ENCODE assay signal across 1 cellular context in genomic region chr2:25697559-25698341, GRCh38.
TF ChIP-seq lines count a peak whose summit lies in the region.

No MANE protein-coding gene starts in this region.

TF ChIP-seq in HepG2, 621 proteins besides CTCF, POLR2A, EP300 and RAD21 (continued from another document and continues in another):
- TF ChIP-seq, protein P1, sequence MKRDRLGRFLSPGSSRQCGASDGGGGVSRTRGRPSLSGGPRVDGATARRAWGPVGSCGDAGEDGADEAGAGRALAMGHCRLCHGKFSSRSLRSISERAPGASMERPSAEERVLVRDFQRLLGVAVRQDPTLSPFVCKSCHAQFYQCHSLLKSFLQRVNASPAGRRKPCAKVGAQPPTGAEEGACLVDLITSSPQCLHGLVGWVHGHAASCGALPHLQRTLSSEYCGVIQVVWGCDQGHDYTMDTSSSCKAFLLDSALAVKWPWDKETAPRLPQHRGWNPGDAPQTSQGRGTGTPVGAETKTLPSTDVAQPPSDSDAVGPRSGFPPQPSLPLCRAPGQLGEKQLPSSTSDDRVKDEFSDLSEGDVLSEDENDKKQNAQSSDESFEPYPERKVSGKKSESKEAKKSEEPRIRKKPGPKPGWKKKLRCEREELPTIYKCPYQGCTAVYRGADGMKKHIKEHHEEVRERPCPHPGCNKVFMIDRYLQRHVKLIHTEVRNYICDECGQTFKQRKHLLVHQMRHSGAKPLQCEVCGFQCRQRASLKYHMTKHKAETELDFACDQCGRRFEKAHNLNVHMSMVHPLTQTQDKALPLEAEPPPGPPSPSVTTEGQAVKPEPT (CRISPR knock-in tag; IDR thresholded peaks at IDR 0.05; ENCODE audit: low read depth) = no peak
- TF ChIP-seq ZNF687 (CRISPR knock-in tag; IDR thresholded peaks at IDR 0.05) (peak; percentile 47), SYNCRIP (IDR thresholded peaks at IDR 0.05; ENCODE audit: insufficient read depth, low read depth, low read length) (no peak), ZNF737 (CRISPR knock-in tag; IDR thresholded peaks at IDR 0.05; ENCODE audit: borderline replicate concordance) (no peak), NRL (CRISPR knock-in tag; IDR thresholded peaks at IDR 0.05; ENCODE audit: borderline replicate concordance) (no peak), PCBP2 (optimal IDR thresholded peaks at IDR 0.05; ENCODE audit: low read depth, low read length, poor library complexity, severe bottlenecking) (no peak), ZNF264 (CRISPR knock-in tag; IDR thresholded peaks at IDR 0.05) (no peak), ZNF644 (CRISPR knock-in tag; IDR thresholded peaks at IDR 0.05; ENCODE audit: low read depth) (no peak), ARID5B (CRISPR knock-in tag; IDR thresholded peaks at IDR 0.05) (no peak), ZSCAN20 (CRISPR knock-in tag; IDR thresholded peaks at IDR 0.05; ENCODE audit: borderline replicate concordance) (no peak), ZNF615 (CRISPR knock-in tag; IDR thresholded peaks at IDR 0.05; ENCODE audit: borderline replicate concordance) (no peak), TEAD3 (CRISPR knock-in tag; optimal IDR thresholded peaks at IDR 0.05; ENCODE audit: borderline replicate concordance) (peak; percentile 15), ZFP90 (CRISPR knock-in tag; IDR thresholded peaks at IDR 0.05; ENCODE audit: borderline replicate concordance) (no peak), KMT2A (CRISPR knock-in tag; IDR thresholded peaks at IDR 0.05) (no peak), STAT5B (CRISPR knock-in tag; IDR thresholded peaks at IDR 0.05) (no peak), MXI1 (IDR thresholded peaks at IDR 0.05; ENCODE audit: borderline replicate concordance, low read depth, low read length) (no peak), RAD51 (IDR thresholded peaks at IDR 0.05; ENCODE audit: borderline replicate concordance) (no peak), GTF2F1 (IDR thresholded peaks at IDR 0.05; ENCODE audit: low read length) (no peak), JDP2 (CRISPR knock-in tag; IDR thresholded peaks at IDR 0.05; ENCODE audit: borderline replicate concordance) (no peak), SAP130 (CRISPR knock-in tag; IDR thresholded peaks at IDR 0.05; ENCODE audit: low read depth) (no peak), GLI4 (CRISPR knock-in tag; IDR thresholded peaks at IDR 0.05; ENCODE audit: borderline replicate concordance) (no peak), ZBTB3 (CRISPR knock-in tag; IDR thresholded peaks at IDR 0.05; ENCODE audit: borderline replicate concordance, low read depth) (no peak), MXD3 (CRISPR knock-in tag; IDR thresholded peaks at IDR 0.05) (no peak), ZNF501 (CRISPR knock-in tag; IDR thresholded peaks at IDR 0.05) (no peak), THYN1 (CRISPR knock-in tag; IDR thresholded peaks at IDR 0.05; ENCODE audit: borderline replicate concordance, low read depth) (no peak), MTF2 (CRISPR knock-in tag; IDR thresholded peaks at IDR 0.05; ENCODE audit: borderline replicate concordance) (no peak), ZNF225 (CRISPR knock-in tag; IDR thresholded peaks at IDR 0.05) (no peak), FOXC1 (CRISPR knock-in tag; IDR thresholded peaks at IDR 0.05; ENCODE audit: borderline replicate concordance) (peak; percentile 50; the same call in 1 of the 2 replicates), ZNF746 (CRISPR knock-in tag; IDR thresholded peaks at IDR 0.05) (no peak), KDM4B (CRISPR knock-in tag; IDR thresholded peaks at IDR 0.05) (no peak), ZNF292 (CRISPR knock-in tag; IDR thresholded peaks at IDR 0.05; ENCODE audit: borderline replicate concordance, low read depth) (0 out of 2 replicates have a peak, but pooled peaks have one; percentile 49)
- TF ChIP-seq, protein P2, sequence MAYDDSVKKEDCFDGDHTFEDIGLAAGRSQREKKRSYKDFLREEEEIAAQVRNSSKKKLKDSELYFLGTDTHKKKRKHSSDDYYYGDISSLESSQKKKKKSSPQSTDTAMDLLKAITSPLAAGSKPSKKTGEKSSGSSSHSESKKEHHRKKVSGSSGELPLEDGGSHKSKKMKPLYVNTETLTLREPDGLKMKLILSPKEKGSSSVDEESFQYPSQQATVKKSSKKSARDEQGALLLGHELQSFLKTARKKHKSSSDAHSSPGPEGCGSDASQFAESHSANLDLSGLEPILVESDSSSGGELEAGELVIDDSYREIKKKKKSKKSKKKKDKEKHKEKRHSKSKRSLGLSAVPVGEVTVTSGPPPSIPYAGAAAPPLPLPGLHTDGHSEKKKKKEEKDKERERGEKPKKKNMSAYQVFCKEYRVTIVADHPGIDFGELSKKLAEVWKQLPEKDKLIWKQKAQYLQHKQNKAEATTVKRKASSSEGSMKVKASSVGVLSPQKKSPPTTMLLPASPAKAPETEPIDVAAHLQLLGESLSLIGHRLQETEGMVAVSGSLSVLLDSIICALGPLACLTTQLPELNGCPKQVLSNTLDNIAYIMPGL (CRISPR knock-in tag; IDR thresholded peaks at IDR 0.05; ENCODE audit: borderline replicate concordance in 1 of 2, low read depth in 1 of 2) = peak in 1 of 2 experiments; percentile 27; a peak in 1 of 4 replicates
- TF ChIP-seq, protein P3, sequence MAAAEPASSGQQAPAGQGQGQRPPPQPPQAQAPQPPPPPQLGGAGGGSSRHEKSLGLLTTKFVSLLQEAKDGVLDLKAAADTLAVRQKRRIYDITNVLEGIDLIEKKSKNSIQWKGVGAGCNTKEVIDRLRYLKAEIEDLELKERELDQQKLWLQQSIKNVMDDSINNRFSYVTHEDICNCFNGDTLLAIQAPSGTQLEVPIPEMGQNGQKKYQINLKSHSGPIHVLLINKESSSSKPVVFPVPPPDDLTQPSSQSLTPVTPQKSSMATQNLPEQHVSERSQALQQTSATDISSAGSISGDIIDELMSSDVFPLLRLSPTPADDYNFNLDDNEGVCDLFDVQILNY (CRISPR knock-in tag; conservative IDR thresholded peaks at IDR 0.05) = no peak
- TF ChIP-seq, protein P4, sequence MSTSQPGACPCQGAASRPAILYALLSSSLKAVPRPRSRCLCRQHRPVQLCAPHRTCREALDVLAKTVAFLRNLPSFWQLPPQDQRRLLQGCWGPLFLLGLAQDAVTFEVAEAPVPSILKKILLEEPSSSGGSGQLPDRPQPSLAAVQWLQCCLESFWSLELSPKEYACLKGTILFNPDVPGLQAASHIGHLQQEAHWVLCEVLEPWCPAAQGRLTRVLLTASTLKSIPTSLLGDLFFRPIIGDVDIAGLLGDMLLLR (CRISPR knock-in tag; IDR thresholded peaks at IDR 0.05) = no peak
- TF ChIP-seq, protein P5, sequence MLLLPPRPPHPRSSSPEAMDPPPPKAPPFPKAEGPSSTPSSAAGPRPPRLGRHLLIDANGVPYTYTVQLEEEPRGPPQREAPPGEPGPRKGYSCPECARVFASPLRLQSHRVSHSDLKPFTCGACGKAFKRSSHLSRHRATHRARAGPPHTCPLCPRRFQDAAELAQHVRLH (CRISPR knock-in tag; IDR thresholded peaks at IDR 0.05; ENCODE audit: borderline replicate concordance, low read depth) = no peak
- TF ChIP-seq, protein P6, sequence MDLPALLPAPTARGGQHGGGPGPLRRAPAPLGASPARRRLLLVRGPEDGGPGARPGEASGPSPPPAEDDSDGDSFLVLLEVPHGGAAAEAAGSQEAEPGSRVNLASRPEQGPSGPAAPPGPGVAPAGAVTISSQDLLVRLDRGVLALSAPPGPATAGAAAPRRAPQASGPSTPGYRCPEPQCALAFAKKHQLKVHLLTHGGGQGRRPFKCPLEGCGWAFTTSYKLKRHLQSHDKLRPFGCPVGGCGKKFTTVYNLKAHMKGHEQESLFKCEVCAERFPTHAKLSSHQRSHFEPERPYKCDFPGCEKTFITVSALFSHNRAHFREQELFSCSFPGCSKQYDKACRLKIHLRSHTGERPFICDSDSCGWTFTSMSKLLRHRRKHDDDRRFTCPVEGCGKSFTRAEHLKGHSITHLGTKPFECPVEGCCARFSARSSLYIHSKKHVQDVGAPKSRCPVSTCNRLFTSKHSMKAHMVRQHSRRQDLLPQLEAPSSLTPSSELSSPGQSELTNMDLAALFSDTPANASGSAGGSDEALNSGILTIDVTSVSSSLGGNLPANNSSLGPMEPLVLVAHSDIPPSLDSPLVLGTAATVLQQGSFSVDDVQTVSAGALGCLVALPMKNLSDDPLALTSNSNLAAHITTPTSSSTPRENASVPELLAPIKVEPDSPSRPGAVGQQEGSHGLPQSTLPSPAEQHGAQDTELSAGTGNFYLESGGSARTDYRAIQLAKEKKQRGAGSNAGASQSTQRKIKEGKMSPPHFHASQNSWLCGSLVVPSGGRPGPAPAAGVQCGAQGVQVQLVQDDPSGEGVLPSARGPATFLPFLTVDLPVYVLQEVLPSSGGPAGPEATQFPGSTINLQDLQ (CRISPR knock-in tag; IDR thresholded peaks at IDR 0.05) = peak; percentile 41; the same call in 1 of the 2 replicates
- TF ChIP-seq, protein P7, sequence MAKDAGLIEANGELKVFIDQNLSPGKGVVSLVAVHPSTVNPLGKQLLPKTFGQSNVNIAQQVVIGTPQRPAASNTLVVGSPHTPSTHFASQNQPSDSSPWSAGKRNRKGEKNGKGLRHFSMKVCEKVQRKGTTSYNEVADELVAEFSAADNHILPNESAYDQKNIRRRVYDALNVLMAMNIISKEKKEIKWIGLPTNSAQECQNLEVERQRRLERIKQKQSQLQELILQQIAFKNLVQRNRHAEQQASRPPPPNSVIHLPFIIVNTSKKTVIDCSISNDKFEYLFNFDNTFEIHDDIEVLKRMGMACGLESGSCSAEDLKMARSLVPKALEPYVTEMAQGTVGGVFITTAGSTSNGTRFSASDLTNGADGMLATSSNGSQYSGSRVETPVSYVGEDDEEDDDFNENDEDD (CRISPR knock-in tag; IDR thresholded peaks at IDR 0.05; ENCODE audit: borderline replicate concordance) = no peak
- TF ChIP-seq, protein P8, sequence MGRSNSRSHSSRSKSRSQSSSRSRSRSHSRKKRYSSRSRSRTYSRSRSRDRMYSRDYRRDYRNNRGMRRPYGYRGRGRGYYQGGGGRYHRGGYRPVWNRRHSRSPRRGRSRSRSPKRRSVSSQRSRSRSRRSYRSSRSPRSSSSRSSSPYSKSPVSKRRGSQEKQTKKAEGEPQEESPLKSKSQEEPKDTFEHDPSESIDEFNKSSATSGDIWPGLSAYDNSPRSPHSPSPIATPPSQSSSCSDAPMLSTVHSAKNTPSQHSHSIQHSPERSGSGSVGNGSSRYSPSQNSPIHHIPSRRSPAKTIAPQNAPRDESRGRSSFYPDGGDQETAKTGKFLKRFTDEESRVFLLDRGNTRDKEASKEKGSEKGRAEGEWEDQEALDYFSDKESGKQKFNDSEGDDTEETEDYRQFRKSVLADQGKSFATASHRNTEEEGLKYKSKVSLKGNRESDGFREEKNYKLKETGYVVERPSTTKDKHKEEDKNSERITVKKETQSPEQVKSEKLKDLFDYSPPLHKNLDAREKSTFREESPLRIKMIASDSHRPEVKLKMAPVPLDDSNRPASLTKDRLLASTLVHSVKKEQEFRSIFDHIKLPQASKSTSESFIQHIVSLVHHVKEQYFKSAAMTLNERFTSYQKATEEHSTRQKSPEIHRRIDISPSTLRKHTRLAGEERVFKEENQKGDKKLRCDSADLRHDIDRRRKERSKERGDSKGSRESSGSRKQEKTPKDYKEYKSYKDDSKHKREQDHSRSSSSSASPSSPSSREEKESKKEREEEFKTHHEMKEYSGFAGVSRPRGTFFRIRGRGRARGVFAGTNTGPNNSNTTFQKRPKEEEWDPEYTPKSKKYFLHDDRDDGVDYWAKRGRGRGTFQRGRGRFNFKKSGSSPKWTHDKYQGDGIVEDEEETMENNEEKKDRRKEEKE (IDR thresholded peaks at IDR 0.05) = no peak
